8 cellular contexts compared by ENCODE assay signal in the genomic region with DNA sequence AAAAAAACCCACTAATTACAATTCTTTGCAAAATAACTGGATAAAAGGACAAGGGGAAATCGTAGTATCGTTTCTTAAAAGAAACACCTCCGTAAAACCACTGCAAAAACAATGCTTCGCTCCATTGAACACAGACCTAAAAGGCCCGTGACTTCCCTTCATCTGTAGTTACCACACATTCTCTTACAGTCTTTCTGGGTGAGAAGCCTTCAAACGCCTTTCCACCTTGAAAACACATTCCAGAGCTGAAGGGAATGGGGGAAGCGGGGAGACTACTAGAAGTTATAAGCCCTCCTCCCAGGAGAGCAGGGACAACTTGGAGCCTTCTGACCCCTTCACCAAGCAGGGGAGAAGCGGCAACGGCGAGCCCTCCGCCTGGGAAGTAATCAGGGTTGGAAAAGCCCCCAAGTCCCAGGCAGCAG. TPM values are rescaled to one million over a fixed set of nuclear protein-coding genes. Genes with fewer than 3 reads are reported as not detected.
DNase-seq lines count a peak whose midpoint lies in the region; ATAC-seq and TF ChIP-seq lines count a peak whose summit lies in the region.

No MANE protein-coding gene starts in this region.

- H4K91ac ChIP-seq in H9 (ENCODE audit: insufficient read length, low read depth, low read length): no peak overlapping the region

- no peaks in the 10 kb centered on the region for H3K9me2 ChIP-seq in Loucy (replicated peaks; ENCODE audit: low read depth, low read length)

- H2BK12ac ChIP-seq in H9 (ENCODE audit: insufficient read length, low read depth, low read length): no peak overlapping the region

- no peak overlapping the region for H3K56ac ChIP-seq in H9 (ENCODE audit: insufficient read length, low read depth, low read length)

- H4K20me1 ChIP-seq in H9 (ENCODE audit: control insufficient read depth, insufficient read depth, insufficient read length): no peaks in the 10 kb centered on the region
- peaks cover 29% of the 10 kb centered on the region for H4K20me1 ChIP-seq in Loucy (ENCODE audit: insufficient read depth, low read length, poor library complexity, severe bottlenecking)

- no peak overlapping the region for H3K23ac ChIP-seq in H9 (ENCODE audit: insufficient read length, low read depth, low read length)

- H3K27me3 Mint-ChIP-seq in H9 (ENCODE audit: low read depth): no peaks in the 10 kb centered on the region
- H3K27me3 Mint-ChIP-seq in activated naive CD8-positive, alpha-beta T cell treated with anti-CD3 and anti-CD28 coated beads, Interleukin-2, amount 50 U/mL, for 24 hours: peaks cover 2% of the 10 kb centered on the region

- H3K4me3 ChIP-seq in Loucy (ENCODE audit: low read length, poor library complexity, severe bottlenecking): peak overlapping the region; percentile 86

- H3K79me2 ChIP-seq in H9 (ENCODE audit: insufficient read depth, low read length): peaks cover 5% of the 10 kb centered on the region; the same call in 1 of the 2 replicates
- H3K79me2 ChIP-seq in Loucy (ENCODE audit: insufficient read depth, low read length): peaks cover 42% of the 10 kb centered on the region

- no peaks in the 10 kb centered on the region for H3K9me3 ChIP-seq in H9 (ENCODE audit: control insufficient read depth, low read depth, low read length)
- H3K9me3 ChIP-seq in Loucy (ENCODE audit: insufficient read depth, low read depth, low read length): no peaks in the 10 kb centered on the region

- no peak overlapping the region for H4K8ac ChIP-seq in H9 (replicated peaks; ENCODE audit: insufficient read length, low read depth, low read length)

- H3K4me1 Mint-ChIP-seq in H9: peaks cover 14 to 17% of the 10 kb centered on the region in 2 experiments
- H3K4me1 Mint-ChIP-seq in activated naive CD8-positive, alpha-beta T cell treated with anti-CD3 and anti-CD28 coated beads, Interleukin-2, amount 50 U/mL, for 24 hours: peaks cover 41% of the 10 kb centered on the region

- no peaks in the 10 kb centered on the region for H3K27me3 ChIP-seq in H9 (ENCODE audit: insufficient read depth, low read length)
- no peaks in the 10 kb centered on the region for H3K27me3 ChIP-seq in Loucy (ENCODE audit: insufficient read depth, low read length, poor library complexity, severe bottlenecking)

- H3K27ac ChIP-seq in H9 (ENCODE audit: insufficient read length, low read depth, low read length): peak overlapping the region; percentile 40

- ATAC-seq in activated naive CD8-positive, alpha-beta T cell treated with anti-CD3 and anti-CD28 coated beads, Interleukin-2, amount 50 U/mL, for 24 hours: peak; percentile 18

- H3K4ac ChIP-seq in H9 (ENCODE audit: low read depth, low read length): no peak overlapping the region

- H4K5ac ChIP-seq in H9 (ENCODE audit: insufficient read length, low read depth, low read length): no peak overlapping the region

- WGBS in H9 (ENCODE audit: extremely low coverage, insufficient read length, low lambda C conversion rate): no CpG with 5 or more reads among the region's 11 CpGs

- peak overlapping the region; percentile 63 for H3K4me2 ChIP-seq in H9 (ENCODE audit: insufficient read depth, insufficient read length, low read length)
- peak overlapping the region; percentile 94 for H3K4me2 ChIP-seq in Loucy (ENCODE audit: low read depth, low read length, poor library complexity, severe bottlenecking)

- peak overlapping the region; percentile 77; the same call in 1 of the 2 replicates for H3K14ac ChIP-seq in H9 (ENCODE audit: insufficient read depth, low read length)

- no peak overlapping the region for H2AFZ ChIP-seq in H9 (ENCODE audit: low read length)
- peak overlapping the region; percentile 86; the same call in 1 of the 2 replicates for H2AFZ ChIP-seq in Loucy (ENCODE audit: low read length)

- H3K4me3 Mint-ChIP-seq in H9: peak overlapping the region; percentile 93 to 99
- H3K4me3 Mint-ChIP-seq in activated naive CD8-positive, alpha-beta T cell treated with anti-CD3 and anti-CD28 coated beads, Interleukin-2, amount 50 U/mL, for 24 hours: peak overlapping the region; percentile 92

- DNase-seq in activated T-cell treated with anti-CD3 and anti-CD28 coated beads for 24 hours (ENCODE audit: low read depth) (peak; percentile 7), activated T-cell treated with anti-CD3 and anti-CD28 coated beads for 4 hours (no peak), H9 (no peak), hepatic stellate cell (ENCODE audit: low spot score) (peak; percentile 26), putamen (ENCODE audit: low spot score) (peak; percentile 47), NCI-H187 (lab: John Stamatoyannopoulos, UW) (no peak)
- peak; percentile 15 for DNase-seq in activated naive CD8-positive, alpha-beta T cell treated with anti-CD3 and anti-CD28 coated beads, Interleukin-2, amount 50 U/mL, for 24 hours

- no peaks in the 10 kb centered on the region for H3K36me3 ChIP-seq in Loucy (ENCODE audit: insufficient read depth, low read length)

- H3T11ph ChIP-seq in H9 (ENCODE audit: low read length): no peak overlapping the region

- H3K27ac Mint-ChIP-seq in H9: peak overlapping the region; percentile 93 to 99 (median 98)
- H3K27ac Mint-ChIP-seq in activated naive CD8-positive, alpha-beta T cell treated with anti-CD3 and anti-CD28 coated beads, Interleukin-2, amount 50 U/mL, for 24 hours: peak overlapping the region; percentile 85

- no peak overlapping the region for H2BK5ac ChIP-seq in H9 (ENCODE audit: insufficient read length, low read length)

- no peak overlapping the region for H2AK5ac ChIP-seq in H9 (ENCODE audit: insufficient read length, low read length)

- peak overlapping the region; percentile 75 for H3K9ac ChIP-seq in H9 (ENCODE audit: extremely low read depth, insufficient read length, low read length)
- peak overlapping the region; percentile 78 for H3K9ac ChIP-seq in Loucy (ENCODE audit: low read depth, low read length, poor library complexity, severe bottlenecking)

- H3K18ac ChIP-seq in H9 (ENCODE audit: insufficient read length, low read depth, low read length): no peak overlapping the region

- no peak overlapping the region for H2BK20ac ChIP-seq in H9 (ENCODE audit: low read depth, low read length, poor library complexity, severe bottlenecking)

- H3F3A ChIP-seq in Loucy (ENCODE audit: low read depth): peaks cover 4% of the 10 kb centered on the region; the same call in 1 of the 2 replicates

- H3K36me3 Mint-ChIP-seq in H9 (ENCODE audit: insufficient read depth in 1 of 3, low read depth in 3 of 3): no peaks in the 10 kb centered on the region; a peak in 1 of 7 replicates
- H3K36me3 Mint-ChIP-seq in activated naive CD8-positive, alpha-beta T cell treated with anti-CD3 and anti-CD28 coated beads, Interleukin-2, amount 50 U/mL, for 24 hours (ENCODE audit: low read depth): no peaks in the 10 kb centered on the region

- no peaks in the 10 kb centered on the region for H3K9me3 Mint-ChIP-seq in H9
- no peaks in the 10 kb centered on the region for H3K9me3 Mint-ChIP-seq in activated naive CD8-positive, alpha-beta T cell treated with anti-CD3 and anti-CD28 coated beads, Interleukin-2, amount 50 U/mL, for 24 hours

- H3K4me1 ChIP-seq in H9 (ENCODE audit: insufficient read depth, low read length) (no peaks in the 10 kb centered on the region), Loucy (ENCODE audit: insufficient read depth, low read length, poor library complexity, severe bottlenecking) (peaks cover 32% of the 10 kb centered on the region)

- TF ChIP-seq CTCF in H9 (conservative IDR thresholded peaks at IDR 0.05) (no peak), Loucy (conservative IDR thresholded peaks at IDR 0.05; ENCODE audit: low read length) (no peak)

- H3K23me2 ChIP-seq in H9 (ENCODE audit: insufficient read length, low read depth, low read length, poor library complexity, severe bottlenecking): no peaks in the 10 kb centered on the region

- H2BK120ac ChIP-seq in H9 (ENCODE audit: low read depth, low read length, poor library complexity, severe bottlenecking): no peak overlapping the region

- no peak overlapping the region for H2BK15ac ChIP-seq in H9 (ENCODE audit: low read depth, low read length)

- H3K79me1 ChIP-seq in H9 (ENCODE audit: insufficient read depth, low read depth, low read length, poor library complexity, severe bottlenecking): peaks cover 2% of the 10 kb centered on the region

RNA-seq across cellular contexts. Expression of gene SECISBP2L, which starts 0.5 kb away (rescaled TPM):
- total RNA-seq in H9 (2021): 23.6 and 24.7 TPM in 2 replicates

Comparison
In these comparisons a context has a peak if more than half of its experiments do, and no peak if none do; other contexts are left out.
1. DNase-seq: peak in activated T-cell treated with anti-CD3 and anti-CD28 coated beads for 24 hours (single experiment), activated naive CD8-positive, alpha-beta T cell treated with anti-CD3 and anti-CD28 coated beads, Interleukin-2, amount 50 U/mL, for 24 hours (single experiment), hepatic stellate cell (single experiment) and putamen (single experiment); none in activated T-cell treated with anti-CD3 and anti-CD28 coated beads for 4 hours (single experiment), H9 (single experiment) and NCI-H187 (0 of 2).